9 cellular contexts compared by ENCODE assay signal in genomic region chr21:35139382-35139715, GRCh38.
DNase-seq lines count a peak whose midpoint lies in the region; ATAC-seq and TF ChIP-seq lines count a peak whose summit lies in the region.
"Had no signal": no experiment of that assay in that cellular context is flagged by ENCODE, and none has a peak within 500 bp of the region (broad histone marks: within the 10 kb centered on the region; RNA-seq: fewer than 3 reads in every experiment).

No MANE protein-coding gene starts in this region.

- TF ChIP-seq CTCF in DOHH2 (IDR thresholded peaks at IDR 0.05; ENCODE audit: low read depth, low read length, poor library complexity, severe bottlenecking) (no peak), upper lobe of left lung (IDR thresholded peaks at IDR 0.05) (no peak)

- H3K27me3 ChIP-seq in BLaER1, result no peaks in the 10 kb centered on the region
- H3K27me3 ChIP-seq in DOHH2 (ENCODE audit: control insufficient read depth, low read length), result no peaks in the 10 kb centered on the region
- H3K27me3 ChIP-seq in SJSA1 (replicated peaks), result no peaks in the 10 kb centered on the region
- no peaks in the 10 kb centered on the region for H3K27me3 ChIP-seq in upper lobe of left lung

- H3K27ac ChIP-seq in BLaER1 (no peak overlapping the region), DOHH2 (ENCODE audit: low read depth, low read length) (no peak overlapping the region), SJSA1 (peak overlapping the region; percentile 34; the same call in 1 of the 2 replicates), upper lobe of left lung (no peak overlapping the region)
- H3K27ac ChIP-seq: C4-2B had no signal

- DNase-seq in SJSA1 (ENCODE audit: low read depth in 1 of 2, low spot score in 2 of 2), result no peak
- DNase-seq in germinal center (ENCODE audit: low spot score), result peak; percentile 31
- no peak for DNase-seq in iPS-NIHi11 (ENCODE audit: low spot score)
- DNase-seq in amygdala (lab: John Stamatoyannopoulos, UW), result no peak
- DNase-seq in upper lobe of left lung, result no peak
- DNase-seq in 8988T, result no peak

- H3K36me3 ChIP-seq in BLaER1 (no peaks in the 10 kb centered on the region), DOHH2 (ENCODE audit: control insufficient read depth, low read length) (no peaks in the 10 kb centered on the region), SJSA1 (no peaks in the 10 kb centered on the region), upper lobe of left lung (no peaks in the 10 kb centered on the region)

- no peaks in the 10 kb centered on the region for H3K79me2 ChIP-seq in DOHH2 (ENCODE audit: control insufficient read depth, low read length)

- no peak for TF ChIP-seq POLR2A in upper lobe of left lung (IDR thresholded peaks at IDR 0.05)

- no peaks in the 10 kb centered on the region for H3K9me2 ChIP-seq in DOHH2 (replicated peaks; ENCODE audit: control insufficient read depth, low read length)

- H3K4me1 ChIP-seq in BLaER1, result peaks cover 13% of the 10 kb centered on the region
- peaks cover 23% of the 10 kb centered on the region for H3K4me1 ChIP-seq in DOHH2 (ENCODE audit: control insufficient read depth, low read length)
- peaks cover 35% of the 10 kb centered on the region for H3K4me1 ChIP-seq in SJSA1 (replicated peaks)
- no peaks in the 10 kb centered on the region for H3K4me1 ChIP-seq in upper lobe of left lung

- no peaks in the 10 kb centered on the region for H3F3A ChIP-seq in DOHH2 (ENCODE audit: control insufficient read depth, insufficient read depth)

- ATAC-seq in upper lobe of left lung (ENCODE audit: low FRiP score in 2 of 2), result no peak

- no peak overlapping the region for H3K9ac ChIP-seq in BLaER1

- no peaks in the 10 kb centered on the region for H3K9me3 ChIP-seq in BLaER1
- H3K9me3 ChIP-seq in DOHH2 (ENCODE audit: control insufficient read depth, insufficient read depth, low read length), result no peaks in the 10 kb centered on the region
- H3K9me3 ChIP-seq in SJSA1 (replicated peaks), result no peaks in the 10 kb centered on the region
- H3K9me3 ChIP-seq in upper lobe of left lung, result no peaks in the 10 kb centered on the region

- H3K4me3 ChIP-seq in BLaER1, result no peak overlapping the region
- H3K4me3 ChIP-seq in DOHH2 (ENCODE audit: low read length), result peak overlapping the region; percentile 38
- no peak overlapping the region for H3K4me3 ChIP-seq in SJSA1
- no peak overlapping the region for H3K4me3 ChIP-seq in upper lobe of left lung

- H3K4me2 ChIP-seq in BLaER1 (peak overlapping the region; percentile 4; the same call in 1 of the 2 replicates), DOHH2 (ENCODE audit: low read length) (peak overlapping the region; percentile 69)

- 74 to 75% methylated on average over 4 of the region's 4 CpGs for WGBS in upper lobe of left lung, 2 donors

- no peak for TF ChIP-seq EP300 in upper lobe of left lung (IDR thresholded peaks at IDR 0.05)

- H4K20me1 ChIP-seq in BLaER1, result no peaks in the 10 kb centered on the region
- no peaks in the 10 kb centered on the region for H4K20me1 ChIP-seq in DOHH2 (ENCODE audit: control insufficient read depth, insufficient read depth, low read depth, low read length)
